Comparison of ENCODE assay signal across 8 cellular contexts in genomic region chr3:38648659-38649499, GRCh38. TPM values are rescaled to one million over a fixed set of nuclear protein-coding genes. Genes with fewer than 3 reads are reported as not detected.
DNase-seq lines count a peak whose midpoint lies in the region; ATAC-seq and TF ChIP-seq lines count a peak whose summit lies in the region.

No MANE protein-coding gene starts in this region.

- POLR2A ChIA-PET in naive thymus-derived CD8-positive, alpha-beta T cell (lab: Charles Lee), result no interaction called here

- in situ Hi-C loops in G401 (cut with HindIII; ENCODE audit: low sequenced_read_pairs), result no loop called here

- H3K9me3 Mint-ChIP-seq in chondrocyte (ENCODE audit: low read depth), result peaks cover 4% of the 10 kb centered on the region
- H3K9me3 Mint-ChIP-seq in naive thymus-derived CD8-positive, alpha-beta T cell, result no peaks in the 10 kb centered on the region
- no peaks in the 10 kb centered on the region for H3K9me3 Mint-ChIP-seq in effector memory CD8-positive, alpha-beta T cell

- H3K36me3 Mint-ChIP-seq in chondrocyte (ENCODE audit: low read depth), result peaks cover 2% of the 10 kb centered on the region
- peaks cover 0 to 2% (median 0%) of the 10 kb centered on the region in 3 donors for H3K36me3 Mint-ChIP-seq in naive thymus-derived CD8-positive, alpha-beta T cell
- no peaks in the 10 kb centered on the region for H3K36me3 Mint-ChIP-seq in effector memory CD8-positive, alpha-beta T cell (ENCODE audit: insufficient read depth)

- peaks cover 27% of the 10 kb centered on the region for H3K27me3 Mint-ChIP-seq in chondrocyte (ENCODE audit: low read depth)
- peaks cover 7 to 18% (median 14%) of the 10 kb centered on the region in 5 donors for H3K27me3 Mint-ChIP-seq in naive thymus-derived CD8-positive, alpha-beta T cell
- peaks cover 18 to 20% of the 10 kb centered on the region in 2 donors for H3K27me3 Mint-ChIP-seq in effector memory CD8-positive, alpha-beta T cell

- peak; percentile 35 for DNase-seq in AG20443 (ENCODE audit: low spot score)
- no peak for DNase-seq in chondrocyte (ENCODE audit: low spot score)
- DNase-seq in naive thymus-derived CD8-positive, alpha-beta T cell, result peak in 3 of 10 donors; percentile 14 to 20 (median 16)
- DNase-seq in G401 (ENCODE audit: low spot score), result no peak
- DNase-seq in effector memory CD8-positive, alpha-beta T cell, result no peak
- DNase-seq in H4 (ENCODE audit: low spot score), result no peak

- TF ChIP-seq CTCF in chondrocyte (IDR thresholded peaks at IDR 0.05), result no peak

- H3K27ac Mint-ChIP-seq in chondrocyte (ENCODE audit: unreplicated experiment), result no peak overlapping the region
- peak overlapping the region in 1 of 10 donors; percentile 32 for H3K27ac Mint-ChIP-seq in naive thymus-derived CD8-positive, alpha-beta T cell
- H3K27ac Mint-ChIP-seq in effector memory CD8-positive, alpha-beta T cell, result no peak overlapping the region

- peak; percentile 17 for ATAC-seq in HG03175 (IDR thresholded peaks at IDR 0.05; ENCODE audit: unreplicated experiment)
- ATAC-seq in naive thymus-derived CD8-positive, alpha-beta T cell, result peak; percentile 10 to 15
- no peak for ATAC-seq in HG02973 (IDR thresholded peaks at IDR 0.05; ENCODE audit: unreplicated experiment)
- ATAC-seq in effector memory CD8-positive, alpha-beta T cell (replicated peaks), result no peak

- H3K4me1 Mint-ChIP-seq in chondrocyte (ENCODE audit: low read depth), result peaks cover 5% of the 10 kb centered on the region
- H3K4me1 Mint-ChIP-seq in naive thymus-derived CD8-positive, alpha-beta T cell, result peaks cover 5 to 8% (median 6%) of the 10 kb centered on the region in 4 donors
- H3K4me1 Mint-ChIP-seq in effector memory CD8-positive, alpha-beta T cell (ENCODE audit: low read depth in 2 of 2), result peaks cover 0 to 5% of the 10 kb centered on the region in 2 donors

- H3K4me3 Mint-ChIP-seq in chondrocyte (ENCODE audit: unreplicated experiment), result peak overlapping the region; percentile 57
- H3K4me3 Mint-ChIP-seq in naive thymus-derived CD8-positive, alpha-beta T cell, result peak overlapping the region in 9 of 10 donors; percentile 24 to 87 (median 75)
- peak overlapping the region in 1 of 2 donors; percentile 66 for H3K4me3 Mint-ChIP-seq in effector memory CD8-positive, alpha-beta T cell

RNA-seq across cellular contexts. Expression of gene SCN5A, which starts 0.6 kb away (rescaled TPM):
- 0.21 to 0.25 TPM (median 0.24 TPM) in 3 replicates for total RNA-seq in chondrocyte
- total RNA-seq in naive thymus-derived CD8-positive, alpha-beta T cell, result under 1 TPM; 0.25 to 0.55 TPM
- not detected for polyA plus RNA-seq in naive thymus-derived CD8-positive, alpha-beta T cell
- 0.24 TPM in 1 of 2 replicates, not detected in the other for total RNA-seq in G401 (2014; rRNA removed; shearing (Covaris generic))
- 0.85 and 3.0 TPM in 2 replicates for total RNA-seq in H4 (2014; rRNA removed; shearing (Covaris generic))

Comparison
In these comparisons a context has a peak if more than half of its experiments do, and no peak if none do; other contexts are left out.
1. ATAC-seq: peak in HG03175 (single experiment) and naive thymus-derived CD8-positive, alpha-beta T cell (2 of 2); none in HG02973 (single experiment) and effector memory CD8-positive, alpha-beta T cell (single experiment).